ENCODE assay signal across 22 cellular contexts in genomic region chr1:5955479-5955977, GRCh38. TPM values are rescaled to one million over a fixed set of nuclear protein-coding genes. Genes with fewer than 3 reads are reported as not detected.
DNase-seq lines count a peak whose midpoint lies in the region; ATAC-seq, FAIRE-seq and TF ChIP-seq lines count a peak whose summit lies in the region.
"Had no signal": no experiment of that assay in that cellular context is flagged by ENCODE, and none has a peak within 500 bp of the region (broad histone marks: within the 10 kb centered on the region; RNA-seq: fewer than 3 reads in every experiment).

No MANE protein-coding gene starts in this region.

- peak; percentile 100 for FAIRE-seq in HepG2 (lab: Jason Lieb, UNC)
- FAIRE-seq: A549, frontal cortex had no signal

- H3K4me1 ChIP-seq in HepG2 (ENCODE audit: insufficient read depth, low read length) (peaks cover 56% of the 10 kb centered on the region), right lobe of liver (peaks cover 0 to under 1% (median 0%) of the 10 kb centered on the region in 4 donors), A673 (ENCODE audit: insufficient read depth, low read length, poor library complexity, severe bottlenecking) (no peaks in the 10 kb centered on the region)
- H3K4me1 ChIP-seq: A549, BE2C had no signal

- 3% methylated on average over 10 of the region's 10 CpGs for WGBS in HepG2 (ENCODE audit: low lambda C conversion rate)
- WGBS in right lobe of liver (ENCODE audit: insufficient coverage, low coverage, low lambda C conversion rate, missing lambda C conversion rate) = 90% methylated on average over 8 of the region's 10 CpGs

- peak; percentile 77 for ATAC-seq in activated CD4-positive, alpha-beta T cell treated with anti-CD3 and anti-CD28 coated beads for 36 hours
- ATAC-seq in HepG2 = peak; percentile 94
- ATAC-seq in right lobe of liver = no peak
- ATAC-seq: A549, left colon had no signal

- H3K4me3 ChIP-seq in HepG2 (replicated peaks in 1 of 3; ENCODE audit: insufficient read depth in 1 of 3, low read depth in 2 of 3, low read length in 3 of 3) = peak overlapping the region in 1 of 3 experiments; percentile 8; a peak in 1 of 6 replicates
- H3K4me3 ChIP-seq in right lobe of liver = no peak overlapping the region
- H3K4me3 ChIP-seq in A673 (ENCODE audit: low read depth, low read length, poor library complexity, severe bottlenecking) = no peak overlapping the region
- H3K4me3 ChIP-seq: A549, esophagus squamous epithelium had no signal

- intact Hi-C loops in activated CD4-positive, alpha-beta T cell treated with anti-CD3 and anti-CD28 coated beads for 36 hours (cut with DNase I, micrococcal nuclease) = no loop called here
- intact Hi-C loops in HepG2 (cut with micrococcal nuclease; ENCODE audit: unreplicated experiment) (no loop called here), right lobe of liver (cut with DNase I) (no loop called here), A673 (cut with micrococcal nuclease; ENCODE audit: unreplicated experiment) (no loop called here)
- intact Hi-C loops in activated CD4-positive, alpha-beta memory T cell treated with anti-CD3 and anti-CD28 coated beads for 36 hours (cut with micrococcal nuclease) = loop anchor here (1.0 to 2.0 kb wide), 2 partner anchors 37 to 71 kb away; partner anchors contain the start of gene NPHP4

- peak overlapping the region; percentile 72 for H3K4me2 ChIP-seq in HepG2 (ENCODE audit: low read depth, low read length)
- H3K4me2 ChIP-seq: A549 had no signal

- H3K27ac Mint-ChIP-seq in activated CD4-positive, alpha-beta T cell treated with anti-CD3 and anti-CD28 coated beads for 36 hours = no peak overlapping the region
- peak overlapping the region; percentile 78 for H3K27ac Mint-ChIP-seq in activated CD4-positive, alpha-beta memory T cell treated with anti-CD3 and anti-CD28 coated beads for 36 hours
- H3K27ac Mint-ChIP-seq: endodermal cell had no signal

- BruUV-seq in HepG2 (replicated peaks; lab: Mats Ljungman, UMichigan) (no TSS peak), A673 (replicated peaks; lab: Mats Ljungman, UMichigan) (no TSS peak)

- H3K9me3 Mint-ChIP-seq in activated CD4-positive, alpha-beta T cell treated with anti-CD3 and anti-CD28 coated beads for 36 hours (ENCODE audit: low read depth) = no peaks in the 10 kb centered on the region
- H3K9me3 Mint-ChIP-seq in activated CD4-positive, alpha-beta memory T cell treated with anti-CD3 and anti-CD28 coated beads for 36 hours = no peaks in the 10 kb centered on the region
- H3K9me3 Mint-ChIP-seq: endodermal cell had no signal

- no peak for TF ChIP-seq RAD21 in HepG2 (CRISPR knock-in tag; IDR thresholded peaks at IDR 0.05)

- H2AFZ ChIP-seq in HepG2 (ENCODE audit: low read length) = no peak overlapping the region

- H3K9ac ChIP-seq in HepG2 (ENCODE audit: insufficient read depth, low read depth, low read length) = peak overlapping the region; percentile 67

- H3K27ac ChIP-seq in HepG2 (ENCODE audit: extremely low read length, insufficient read depth, low read length) (peak overlapping the region; percentile 92), right lobe of liver (no peak overlapping the region), A673 (ENCODE audit: low read depth, low read length, poor library complexity, severe bottlenecking) (no peak overlapping the region)
- H3K27ac ChIP-seq: A549, esophagus squamous epithelium had no signal

- in situ Hi-C loops in HepG2 (cut with HindIII; ENCODE audit: extremely low pct_ligation_motif_present, low pct_unique_long_range_greater_than_20kb) = no loop called here

- peak; percentile 85 to 98; a peak in 3 of 4 replicates for TF ChIP-seq EP300 in HepG2 (IDR thresholded peaks at IDR 0.05; ENCODE audit: low read depth in 2 of 2, low read length in 2 of 2)
- TF ChIP-seq EP300 in HepG2 (CRISPR knock-in tag; IDR thresholded peaks at IDR 0.05; ENCODE audit: borderline replicate concordance) = peak; percentile 94

- TF ChIP-seq CTCF in HepG2 (CRISPR knock-in tag; IDR thresholded peaks at IDR 0.05) = no peak
- TF ChIP-seq CTCF in right lobe of liver (IDR thresholded peaks at IDR 0.05) = no peak
- TF ChIP-seq CTCF in A673 (conservative IDR thresholded peaks at IDR 0.05; ENCODE audit: low read depth, low read length) = no peak

- no peak overlapping the region for H3K4me3 Mint-ChIP-seq in activated CD4-positive, alpha-beta T cell treated with anti-CD3 and anti-CD28 coated beads for 36 hours
- H3K4me3 Mint-ChIP-seq in activated CD4-positive, alpha-beta memory T cell treated with anti-CD3 and anti-CD28 coated beads for 36 hours = peak overlapping the region; percentile 2
- H3K4me3 Mint-ChIP-seq: endodermal cell had no signal

- H3K36me3 Mint-ChIP-seq in activated CD4-positive, alpha-beta T cell treated with anti-CD3 and anti-CD28 coated beads for 36 hours (ENCODE audit: low read depth) = peaks cover 17% of the 10 kb centered on the region
- peaks cover 24% of the 10 kb centered on the region for H3K36me3 Mint-ChIP-seq in activated CD4-positive, alpha-beta memory T cell treated with anti-CD3 and anti-CD28 coated beads for 36 hours

- H4K20me1 ChIP-seq in HepG2 (ENCODE audit: insufficient read depth, low read length) = no peaks in the 10 kb centered on the region

- H3K9me3 ChIP-seq in HepG2 (ENCODE audit: low read length) (no peaks in the 10 kb centered on the region), right lobe of liver (no peaks in the 10 kb centered on the region), A673 (ENCODE audit: low read depth, low read length, poor library complexity, severe bottlenecking) (no peaks in the 10 kb centered on the region)
- H3K9me3 ChIP-seq: A549, BE2C, esophagus squamous epithelium had no signal

- DNase-seq in activated CD4-positive, alpha-beta T cell treated with anti-CD3 and anti-CD28 coated beads for 36 hours = no peak
- DNase-seq in activated CD4-positive, alpha-beta T cell treated with anti-CD3 and anti-CD28 coated beads for 1 hour = no peak
- DNase-seq in HepG2 (ENCODE audit: low spot score) = peak; percentile 100
- no peak for DNase-seq in right lobe of liver
- peak; percentile 17 for DNase-seq in activated CD4-positive, alpha-beta memory T cell treated with anti-CD3 and anti-CD28 coated beads for 36 hours
- no peak for DNase-seq in T-helper 9 cell
- no peak for DNase-seq in A673 (ENCODE audit: low spot score)
- no peak for DNase-seq in hypothalamus (lab: John Stamatoyannopoulos, UW)
- DNase-seq: activated naive CD4-positive, alpha-beta T cell; BE2C; endodermal cell; esophagus squamous epithelium; GOT3; Kasumi-1; left colon; mesenchymal stem cell; NCI-H1694; NCI-H2171 treated with DMSO at 0.1 percent for 48 hours; NCI-H774; RPMI8226 had no signal

- POLR2A ChIA-PET in activated CD4-positive, alpha-beta T cell treated with anti-CD3 and anti-CD28 coated beads for 36 hours (lab: Charles Lee) = no interaction called here
- POLR2A ChIA-PET in HepG2 (lab: Yijun Ruan, JAX) (interaction anchor here (1.3 to 1.5 kb wide), 3 partner anchors 22 to 71 kb away, joined by 4 to 16 read pairs (median 7); partner anchors contain the start of gene NPHP4), A673 (lab: Charles Lee; ENCODE audit: low non-redundant PET) (no interaction called here)
- POLR2A ChIA-PET in activated CD4-positive, alpha-beta memory T cell treated with anti-CD3 and anti-CD28 coated beads for 36 hours (lab: Charles Lee) = interaction anchor here (1.6 kb wide), 1 partner anchor 18 kb away, joined by 10 read pairs; no protein-coding TSS in a partner anchor

- CTCF ChIA-PET in activated CD4-positive, alpha-beta T cell treated with anti-CD3 and anti-CD28 coated beads for 36 hours (lab: Charles Lee) = no interaction called here
- CTCF ChIA-PET in HepG2 (lab: Yijun Ruan, JAX; ENCODE audit: low intra/inter-chr PET ratio, low total read pairs) = no interaction called here
- CTCF ChIA-PET in activated CD4-positive, alpha-beta memory T cell treated with anti-CD3 and anti-CD28 coated beads for 36 hours (lab: Charles Lee) = interaction anchor here (0.6 to 0.9 kb wide), 3 partner anchors 20 to 37 kb away, joined by 3 to 4 read pairs (median 3); no protein-coding TSS in a partner anchor
- CTCF ChIA-PET in A673 (lab: Charles Lee) = no interaction called here

- peaks cover 15% of the 10 kb centered on the region for H3K4me1 Mint-ChIP-seq in activated CD4-positive, alpha-beta T cell treated with anti-CD3 and anti-CD28 coated beads for 36 hours
- peaks cover 20% of the 10 kb centered on the region for H3K4me1 Mint-ChIP-seq in activated CD4-positive, alpha-beta memory T cell treated with anti-CD3 and anti-CD28 coated beads for 36 hours (ENCODE audit: low read depth)
- H3K4me1 Mint-ChIP-seq: endodermal cell had no signal

- no peaks in the 10 kb centered on the region for H3K27me3 ChIP-seq in HepG2 (ENCODE audit: control insufficient read depth in 1 of 2, insufficient read depth in 2 of 2, low read length in 2 of 2)
- H3K27me3 ChIP-seq in right lobe of liver = no peaks in the 10 kb centered on the region
- H3K27me3 ChIP-seq in A673 (replicated peaks; ENCODE audit: insufficient read depth, low read depth, low read length, poor library complexity) = no peaks in the 10 kb centered on the region
- H3K27me3 ChIP-seq: BE2C, esophagus squamous epithelium had no signal

- H3K27me3 Mint-ChIP-seq in activated CD4-positive, alpha-beta T cell treated with anti-CD3 and anti-CD28 coated beads for 36 hours = no peaks in the 10 kb centered on the region
- H3K27me3 Mint-ChIP-seq in activated CD4-positive, alpha-beta memory T cell treated with anti-CD3 and anti-CD28 coated beads for 36 hours = no peaks in the 10 kb centered on the region

- TF ChIP-seq POLR2A in HepG2 (IDR thresholded peaks at IDR 0.05; ENCODE audit: insufficient read depth in 1 of 2, low read depth in 2 of 2, low read length in 2 of 2) = peak in 1 of 2 experiments; percentile 52; a peak in 1 of 4 replicates
- no peak for TF ChIP-seq POLR2A in right lobe of liver (IDR thresholded peaks at IDR 0.05)

- no peaks in the 10 kb centered on the region for H3K79me2 ChIP-seq in HepG2 (ENCODE audit: insufficient read depth, low read length)

- H3K36me3 ChIP-seq in HepG2 (replicated peaks in 1 of 2; ENCODE audit: control insufficient read depth in 1 of 2, insufficient read depth in 2 of 2, low read length in 2 of 2) = peaks cover 7 to 29% of the 10 kb centered on the region in 2 experiments; a peak in 4 of 5 replicates
- H3K36me3 ChIP-seq in right lobe of liver = no peaks in the 10 kb centered on the region
- no peaks in the 10 kb centered on the region for H3K36me3 ChIP-seq in A673 (ENCODE audit: insufficient read depth, low read length, poor library complexity, severe bottlenecking)
- H3K36me3 ChIP-seq: BE2C had no signal

RNA-seq across cellular contexts. Expression of gene NPHP4, which starts 36.7 kb away (rescaled TPM):
- total RNA-seq in activated CD4-positive, alpha-beta T cell treated with anti-CD3 and anti-CD28 coated beads for 36 hours = 10 to 100 TPM; 12.9 to 14.1 TPM
- total RNA-seq in HepG2 (2016; rRNA removed; fragmentation: Illumina TruSeq; extraction: Trizol) = 5.7 and 6.8 TPM in 2 replicates
- total RNA-seq in HepG2 (2016; cell fraction: cytosol; rRNA removed; fragmentation: Illumina TruSeq; extraction: Trizol; ENCODE audit: low read depth) = 14.2 and 15.4 TPM in 2 replicates
- 4.1 and 7.4 TPM in 2 replicates for total RNA-seq in HepG2 (2016; cell fraction: insoluble cytoplasmic fraction; rRNA removed; fragmentation: Illumina TruSeq; extraction: Trizol)
- total RNA-seq in HepG2 (2016; cell fraction: membrane; rRNA removed; fragmentation: Illumina TruSeq; extraction: Trizol) = 8.5 and 9.7 TPM in 2 replicates
- 10.3 and 12.7 TPM in 2 replicates for total RNA-seq in HepG2 (2016; cell fraction: nucleus; rRNA removed; fragmentation: Illumina TruSeq; extraction: Trizol)
- 4.4 and 4.8 TPM in 2 replicates for polyA plus RNA-seq in HepG2 (2011; rRNA removed)
- polyA plus RNA-seq in HepG2 (2011; cell fraction: cytosol; rRNA removed) = 1.9 and 3.0 TPM in 2 replicates
- 40.2 and 52.1 TPM in 2 replicates for polyA plus RNA-seq in HepG2 (2011; cell fraction: nucleus; rRNA removed)
- polyA plus RNA-seq in HepG2 (2012) = 4.8 and 5.9 TPM in 2 replicates
- polyA plus RNA-seq in HepG2 (2016; cell fraction: cytosol; fragmentation: Illumina TruSeq; extraction: Trizol; ENCODE audit: low read depth) = 0.46 and 0.69 TPM in 2 replicates
- polyA plus RNA-seq in HepG2 (2016; cell fraction: insoluble cytoplasmic fraction; fragmentation: Illumina TruSeq; extraction: Trizol; ENCODE audit: low read depth) = 4.0 and 5.3 TPM in 2 replicates
- 1.4 and 1.6 TPM in 2 replicates for polyA plus RNA-seq in HepG2 (2016; cell fraction: membrane; fragmentation: Illumina TruSeq; extraction: Trizol; ENCODE audit: low read depth)
- polyA plus RNA-seq in HepG2 (2016; cell fraction: nucleus; fragmentation: Illumina TruSeq; extraction: Trizol; ENCODE audit: insufficient read depth, low read depth) = 30.1 and 30.8 TPM in 2 replicates
- polyA minus RNA-seq in HepG2 (2011; rRNA and poly(A)+ RNA removed; ENCODE audit: low replicate concordance) = 13.1 TPM in 2 replicates
- 4.6 and 4.9 TPM in 2 replicates for polyA minus RNA-seq in HepG2 (2011; cell fraction: cytosol; rRNA and poly(A)+ RNA removed)
- 14.7 and 15.8 TPM in 2 replicates for polyA minus RNA-seq in HepG2 (2011; cell fraction: nucleus; rRNA and poly(A)+ RNA removed)
- 1 to 10 TPM; 1.5 to 6.0 (median 2.0) TPM for total RNA-seq in right lobe of liver
- total RNA-seq in activated CD4-positive, alpha-beta memory T cell treated with anti-CD3 and anti-CD28 coated beads for 36 hours = 10 to 100 TPM; 14.0 to 14.6 TPM
- total RNA-seq in A673 (2021) = 27.6 and 29.7 TPM in 2 replicates

Comparison
In these comparisons a context has a peak if more than half of its experiments do, and no peak if none do; other contexts are left out.
1. ATAC-seq: peak in activated CD4-positive, alpha-beta T cell treated with anti-CD3 and anti-CD28 coated beads for 36 hours (single experiment) and HepG2 (single experiment); none in right lobe of liver (0 of 4).
2. DNase-seq: peak in HepG2 (single experiment) and activated CD4-positive, alpha-beta memory T cell treated with anti-CD3 and anti-CD28 coated beads for 36 hours (single experiment); none in activated CD4-positive, alpha-beta T cell treated with anti-CD3 and anti-CD28 coated beads for 36 hours (single experiment), activated CD4-positive, alpha-beta T cell treated with anti-CD3 and anti-CD28 coated beads for 1 hour (single experiment), right lobe of liver (0 of 3), T-helper 9 cell (single experiment), A673 (single experiment) and hypothalamus (0 of 51).
3. POLR2A ChIA-PET loops: an anchor here in HepG2 (1.3 to 1.5 kb wide) and activated CD4-positive, alpha-beta memory T cell treated with anti-CD3 and anti-CD28 coated beads for 36 hours (1.6 kb wide); none called in activated CD4-positive, alpha-beta T cell treated with anti-CD3 and anti-CD28 coated beads for 36 hours and A673.